9 cellular contexts compared by ENCODE assay signal in the genomic region with DNA sequence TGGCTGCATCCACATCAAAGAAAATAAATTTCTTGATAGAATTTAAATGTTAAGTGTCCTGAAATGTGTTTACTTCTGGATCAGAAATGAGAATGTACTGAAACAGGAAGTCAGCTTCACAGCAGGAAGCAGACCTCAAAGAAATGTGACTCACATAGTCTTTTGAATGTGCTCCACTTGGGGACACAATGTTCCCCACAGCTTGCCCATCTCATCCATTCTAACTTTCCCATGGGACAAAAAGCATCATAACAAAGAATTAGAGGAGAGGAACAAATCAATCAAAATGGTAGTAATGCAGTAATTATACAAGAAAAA.
DNase-seq lines count a peak whose midpoint lies in the region; ATAC-seq and TF ChIP-seq lines count a peak whose summit lies in the region.
"Had no signal": no experiment of that assay in that cellular context is flagged by ENCODE, and none has a peak within 500 bp of the region (broad histone marks: within the 10 kb centered on the region; RNA-seq: fewer than 3 reads in every experiment).

No MANE protein-coding gene starts in this region.

- TF ChIP-seq CTCF in body of pancreas (IDR thresholded peaks at IDR 0.05) (no peak), lower lobe of right lung (IDR thresholded peaks at IDR 0.05) (no peak), Caco-2 (IDR thresholded peaks at IDR 0.05; ENCODE audit: insufficient read depth in 1 of 2, low read depth in 1 of 2, low read length in 1 of 2, severe bottlenecking in 1 of 2, unreplicated experiment in 1 of 2) (no peak)

- CTCF ChIA-PET in Caco-2 (lab: Charles Lee) = no interaction called here

- H3K27ac ChIP-seq in body of pancreas (peak overlapping the region in 3 of 4 donors; percentile 45 to 69 (median 48)), lower lobe of right lung (peak overlapping the region; percentile 66)

- H3K27ac Mint-ChIP-seq in Caco-2 (ENCODE audit: unreplicated experiment) = no peak overlapping the region

- POLR2A ChIA-PET in Caco-2 (lab: Charles Lee) = no interaction called here

- no peaks in the 10 kb centered on the region for H3K36me3 Mint-ChIP-seq in Caco-2 (ENCODE audit: insufficient read depth, unreplicated experiment)

- ATAC-seq in body of pancreas = peak; percentile 73
- ATAC-seq in lower lobe of right lung = peak; percentile 72 to 81
- ATAC-seq in GM18517 (IDR thresholded peaks at IDR 0.05; ENCODE audit: unreplicated experiment) = no peak

- no peaks in the 10 kb centered on the region for H3K27me3 Mint-ChIP-seq in Caco-2 (ENCODE audit: insufficient read depth, unreplicated experiment)

- no peaks in the 10 kb centered on the region for H3K36me3 ChIP-seq in body of pancreas (replicated peaks in 1 of 2; ENCODE audit: insufficient read depth in 1 of 2, low read depth in 2 of 2)
- H3K36me3 ChIP-seq in lower lobe of right lung = no peaks in the 10 kb centered on the region
- H3K36me3 ChIP-seq in Caco-2 (ENCODE audit: control insufficient read depth, insufficient read depth, low read length) = no peaks in the 10 kb centered on the region

- H3K9me3 ChIP-seq in body of pancreas = no peaks in the 10 kb centered on the region
- no peaks in the 10 kb centered on the region for H3K9me3 ChIP-seq in lower lobe of right lung
- no peaks in the 10 kb centered on the region for H3K9me3 ChIP-seq in Caco-2

- H3K4me3 Mint-ChIP-seq in Caco-2 (ENCODE audit: unreplicated experiment) = no peak overlapping the region

- H3K27me3 ChIP-seq in body of pancreas (no peaks in the 10 kb centered on the region), lower lobe of right lung (ENCODE audit: low read depth) (no peaks in the 10 kb centered on the region), Caco-2 (replicated peaks; ENCODE audit: control insufficient read depth, insufficient read depth, low read length) (no peaks in the 10 kb centered on the region)

- H3K9me3 Mint-ChIP-seq in Caco-2 (ENCODE audit: unreplicated experiment) = no peaks in the 10 kb centered on the region

- BruUV-seq in Caco-2 (replicated peaks; lab: Mats Ljungman, UMichigan) = no TSS peak

- H3K4me1 Mint-ChIP-seq in Caco-2 (ENCODE audit: low read depth, unreplicated experiment) = no peaks in the 10 kb centered on the region

- no peak overlapping the region for H3K4me3 ChIP-seq in body of pancreas
- H3K4me3 ChIP-seq in lower lobe of right lung = no peak overlapping the region
- H3K4me3 ChIP-seq in Caco-2 (ENCODE audit: low read depth, low read length) = no peak overlapping the region

- H3K4me1 ChIP-seq in body of pancreas (peaks cover 4% of the 10 kb centered on the region), lower lobe of right lung (peaks cover 13% of the 10 kb centered on the region), Caco-2 (peaks cover under 1% of the 10 kb centered on the region; the same call in 1 of the 2 replicates)

- intact Hi-C loops in body of pancreas (cut with DNase I) = no loop called here
- intact Hi-C loops in lower lobe of right lung (cut with DNase I) = no loop called here
- intact Hi-C loops in Caco-2 (cut with micrococcal nuclease; ENCODE audit: unreplicated experiment) = no loop called here

- DNase-seq in AML-193 (lab: John Stamatoyannopoulos, UW) (peak; percentile 22 to 34), Kasumi-1 (lab: John Stamatoyannopoulos, UW) (peak; percentile 43 to 55), body of pancreas (peak in 2 of 4 donors; percentile 20 to 55), lower lobe of right lung (no peak), NCI-H446 (lab: John Stamatoyannopoulos, UW) (no peak), retina (no peak), Caco-2 (no peak)
- DNase-seq: effector CD4-positive, alpha-beta T cell had no signal

- TF ChIP-seq POLR2A in body of pancreas (IDR thresholded peaks at IDR 0.05) = no peak

Comparison
In these comparisons a context has a peak if more than half of its experiments do, and no peak if none do; other contexts are left out.
1. DNase-seq: peak in AML-193 (2 of 2) and Kasumi-1 (2 of 2); none in lower lobe of right lung (single experiment), NCI-H446 (0 of 2), retina (single experiment) and Caco-2 (0 of 2).